ENCODE assay signal across 17 cellular contexts in the genomic region with DNA sequence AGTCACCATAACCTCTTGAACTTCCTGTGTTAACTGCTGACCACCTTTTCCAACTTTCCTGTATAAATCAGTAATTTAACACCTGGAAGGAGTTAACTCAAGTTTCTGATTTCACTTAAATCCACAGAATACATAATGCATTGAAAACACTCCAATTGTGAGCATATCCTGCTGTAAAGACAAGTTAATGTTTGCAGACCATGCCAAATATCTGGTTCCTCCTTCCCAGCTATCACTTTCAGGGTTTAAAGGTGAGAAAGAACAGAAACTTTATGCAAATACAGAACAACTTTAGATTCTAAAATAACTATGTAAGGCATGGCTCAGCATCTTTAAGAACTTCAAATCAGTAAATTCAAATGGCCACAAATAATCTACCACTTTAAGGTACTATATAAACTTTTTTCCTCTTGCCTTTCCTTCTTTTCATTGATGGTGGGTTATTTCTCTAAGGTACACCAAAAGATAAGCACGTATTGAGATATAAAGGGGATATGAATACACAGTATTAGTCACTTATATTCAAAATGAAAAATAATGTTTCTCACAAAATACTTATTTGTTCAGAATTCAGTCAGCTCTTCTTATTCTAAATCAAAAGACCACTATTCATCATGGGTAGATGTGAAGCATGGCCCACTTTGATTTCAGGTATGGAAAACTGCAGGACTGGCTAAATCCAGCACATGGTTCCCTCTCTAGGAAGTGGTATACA. TPM values are rescaled to one million over a fixed set of nuclear protein-coding genes. Genes with fewer than 3 reads are reported as not detected.
DNase-seq lines count a peak whose midpoint lies in the region; ATAC-seq and TF ChIP-seq lines count a peak whose summit lies in the region.
"Had no signal": no experiment of that assay in that cellular context is flagged by ENCODE, and none has a peak within 500 bp of the region (broad histone marks: within the 10 kb centered on the region; RNA-seq: fewer than 3 reads in every experiment).

No MANE protein-coding gene starts in this region.

- 42 to 49% (median 46%) methylated on average over 1 of the region's 1 CpG for WGBS in ovary, 3 donors

- no peak for TF ChIP-seq POLR2A in ovary (IDR thresholded peaks at IDR 0.05)

- H3K4me3 ChIP-seq in GM12864 (ENCODE audit: low read depth, low read length), result no peak overlapping the region
- no peak overlapping the region for H3K4me3 ChIP-seq in brain microvascular endothelial cell (ENCODE audit: low read depth, low read length)
- no peak overlapping the region for H3K4me3 ChIP-seq in ovary
- H3K4me3 ChIP-seq: K562, right atrium auricular region had no signal

- in situ Hi-C loops in brain microvascular endothelial cell (cut with HindIII; ENCODE audit: low pct_ligation_motif_present, low sequenced_read_pairs), result no loop called here

- no peaks in the 10 kb centered on the region for H3K9me3 ChIP-seq in ovary
- H3K9me3 ChIP-seq: right atrium auricular region had no signal

- H3K4me1 ChIP-seq in foreskin keratinocyte, result no peaks in the 10 kb centered on the region
- no peaks in the 10 kb centered on the region for H3K4me1 ChIP-seq in ovary (ENCODE audit: insufficient read depth)
- H3K4me1 ChIP-seq: right atrium auricular region had no signal

- H3K36me3 ChIP-seq in brain microvascular endothelial cell (replicated peaks) (no peaks in the 10 kb centered on the region), ovary (no peaks in the 10 kb centered on the region)
- H3K36me3 ChIP-seq: right atrium auricular region had no signal

- H3K27me3 ChIP-seq in foreskin keratinocyte (peaks cover 3% of the 10 kb centered on the region), brain microvascular endothelial cell (replicated peaks) (no peaks in the 10 kb centered on the region), ovary (no peaks in the 10 kb centered on the region)

- TF ChIP-seq EP300 in ovary (IDR thresholded peaks at IDR 0.05), result no peak

- TF ChIP-seq CTCF in GM12864 (IDR thresholded peaks at IDR 0.05; ENCODE audit: low read depth, low read length, missing control alignments) (no peak), foreskin keratinocyte (conservative IDR thresholded peaks at IDR 0.05) (no peak), brain microvascular endothelial cell (IDR thresholded peaks at IDR 0.05; ENCODE audit: low read depth, low read length, missing control alignments) (no peak), ovary (IDR thresholded peaks at IDR 0.05) (no peak)

- ATAC-seq in GM19395 (IDR thresholded peaks at IDR 0.05; ENCODE audit: unreplicated experiment), result peak; percentile 77
- ATAC-seq in HG02759 (IDR thresholded peaks at IDR 0.05; ENCODE audit: unreplicated experiment), result peak; percentile 74
- peak; percentile 72 for ATAC-seq in HG03439 (IDR thresholded peaks at IDR 0.05; ENCODE audit: unreplicated experiment)
- ATAC-seq in foreskin keratinocyte, result no peak
- ATAC-seq: activated T-cell treated with anti-CD3 and anti-CD28 coated beads, Interleukin-2, amount 50 U/mL, for 4 hours; K562 had no signal

- H3K27ac ChIP-seq in foreskin keratinocyte, result no peak overlapping the region
- H3K27ac ChIP-seq in brain microvascular endothelial cell, result no peak overlapping the region
- H3K27ac ChIP-seq in ovary, result no peak overlapping the region
- H3K27ac ChIP-seq: right atrium auricular region, RWPE1 had no signal

- intact Hi-C loops in ovary (cut with DNase I), result no loop called here

- DNase-seq in GM12864 (ENCODE audit: low read depth), result peak; percentile 68
- no peak for DNase-seq in foreskin keratinocyte
- DNase-seq in NCI-H2171 treated with DMSO at 0.1 percent for 48 hours (lab: John Stamatoyannopoulos, UW), result no peak
- no peak for DNase-seq in brain microvascular endothelial cell
- no peak for DNase-seq in ovary
- DNase-seq: activated T-cell treated with anti-CD3 and anti-CD28 coated beads, Interleukin-2, amount 50 U/mL, for 4 hours; DMS153; midbrain; NCI-H2171 had no signal

RNA-seq across cellular contexts. Expression of a gene that starts 6.6 kb away (rescaled TPM):
- total RNA-seq in foreskin keratinocyte (not detected in 2 replicates), ovary (under 1 TPM in 1 of 7 donors, not detected in 6; 0.11 TPM)
- polyA plus RNA-seq in foreskin keratinocyte (not detected in 2 replicates), ovary (under 1 TPM in 1 of 2 donors, not detected in 1; 0.18 TPM)
- total RNA-seq: A172; activated T-cell treated with anti-CD3 and anti-CD28 coated beads, Interleukin-2, amount 50 U/mL, for 4 hours; endothelial cell of umbilical vein; K562; right atrium auricular region had no signal
- polyA plus RNA-seq: endothelial cell of umbilical vein, K562 had no signal
